In the genomic region with DNA sequence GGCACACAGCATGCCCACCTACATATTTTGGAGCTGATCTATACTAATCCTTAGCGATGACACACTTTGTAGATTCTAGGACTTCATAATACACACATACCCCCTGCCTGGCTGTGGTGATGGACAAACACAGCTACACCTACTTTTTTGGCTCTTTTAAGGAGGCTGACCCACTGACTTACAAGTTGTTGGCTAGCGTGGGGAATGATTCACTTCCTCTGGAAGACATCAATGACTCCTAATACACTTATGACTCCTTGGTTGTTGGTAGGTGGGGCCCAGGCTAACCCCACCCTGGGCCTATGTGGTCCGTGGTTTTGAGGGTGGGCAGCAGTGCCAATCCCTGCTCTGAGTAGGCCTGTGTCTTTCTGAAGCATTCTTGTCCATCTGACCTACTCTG, we compare ENCODE assay signal across 13 cellular contexts.
DNase-seq lines count a peak whose midpoint lies in the region; ATAC-seq, FAIRE-seq and TF ChIP-seq lines count a peak whose summit lies in the region.
"Had no signal": no experiment of that assay in that cellular context is flagged by ENCODE, and none has a peak within 500 bp of the region (broad histone marks: within the 10 kb centered on the region; RNA-seq: fewer than 3 reads in every experiment).

No MANE protein-coding gene starts in this region.

- H3K27me3 ChIP-seq in ACC112 (ENCODE audit: insufficient read depth, low read length), result no peaks in the 10 kb centered on the region
- no peaks in the 10 kb centered on the region for H3K27me3 ChIP-seq in astrocyte (ENCODE audit: insufficient read depth, low read length)

- peaks cover 14% of the 10 kb centered on the region for H3K4me1 Mint-ChIP-seq in astrocyte (ENCODE audit: low read depth, unreplicated experiment)
- H3K4me1 Mint-ChIP-seq: CD8-positive, alpha-beta memory T cell; central memory CD8-positive, alpha-beta T cell had no signal

- POLR2A ChIA-PET in HEK293 (lab: Yijun Ruan, JAX), result no interaction called here

- H3K27ac Mint-ChIP-seq in astrocyte (ENCODE audit: unreplicated experiment), result no peak overlapping the region
- H3K27ac Mint-ChIP-seq: activated CD4-positive, alpha-beta memory T cell treated with anti-CD3 and anti-CD28 coated beads, Interleukin-2, amount 10 ng/mL, durations not matched to agents 7 days and 5 days; CD8-positive, alpha-beta memory T cell had no signal

- H3K9ac ChIP-seq in astrocyte (ENCODE audit: low read length), result peak overlapping the region; percentile 37

- peak overlapping the region; percentile 37; the same call in 1 of the 2 replicates for H3K27ac ChIP-seq in ACC112 (ENCODE audit: low read depth, low read length)
- H3K27ac ChIP-seq in HEK293 (ENCODE audit: extremely low read depth, low read depth, low read length), result no peak overlapping the region
- H3K27ac ChIP-seq in astrocyte (ENCODE audit: low read depth, low read length), result peak overlapping the region; percentile 74

- H2AFZ ChIP-seq in ACC112 (ENCODE audit: low read length, unreplicated experiment) (no peak overlapping the region), astrocyte (ENCODE audit: low read depth, low read length) (no peak overlapping the region)

- peaks cover 4% of the 10 kb centered on the region for H3K9me3 Mint-ChIP-seq in astrocyte (ENCODE audit: unreplicated experiment)
- H3K9me3 Mint-ChIP-seq: activated CD4-positive, alpha-beta memory T cell treated with anti-CD3 and anti-CD28 coated beads, Interleukin-2, amount 10 ng/mL, durations not matched to agents 7 days and 5 days; CD8-positive, alpha-beta memory T cell; central memory CD8-positive, alpha-beta T cell had no signal

- CTCF ChIA-PET in HEK293 (lab: Yijun Ruan, JAX), result interaction anchor here (0.7 to 1.7 kb wide), 3 partner anchors 13 to 899 kb away, joined by 3 to 4 read pairs (median 3); no protein-coding TSS in a partner anchor

- no peaks in the 10 kb centered on the region for H3K36me3 ChIP-seq in ACC112 (ENCODE audit: insufficient read depth, low read length)
- H3K36me3 ChIP-seq in HEK293 (ENCODE audit: control insufficient read depth in 2 of 2, insufficient read depth in 1 of 2, low read length in 2 of 2), result no peaks in the 10 kb centered on the region
- H3K36me3 ChIP-seq in astrocyte (ENCODE audit: insufficient read depth, low read length), result no peaks in the 10 kb centered on the region

- ATAC-seq in HG02885 (IDR thresholded peaks at IDR 0.05; ENCODE audit: poor library complexity, unreplicated experiment) (no peak), HG02678 (IDR thresholded peaks at IDR 0.05; ENCODE audit: unreplicated experiment) (no peak)
- ATAC-seq: Panc1 had no signal

- peaks cover 3% of the 10 kb centered on the region for H3K27me3 Mint-ChIP-seq in astrocyte (ENCODE audit: low read depth, unreplicated experiment)
- H3K27me3 Mint-ChIP-seq: activated CD4-positive, alpha-beta memory T cell treated with anti-CD3 and anti-CD28 coated beads, Interleukin-2, amount 10 ng/mL, durations not matched to agents 7 days and 5 days; central memory CD8-positive, alpha-beta T cell had no signal

- H3K36me3 Mint-ChIP-seq in astrocyte (ENCODE audit: low read depth, unreplicated experiment), result no peaks in the 10 kb centered on the region
- H3K36me3 Mint-ChIP-seq: CD8-positive, alpha-beta memory T cell had no signal

- H3K79me2 ChIP-seq in ACC112 (ENCODE audit: control insufficient read depth, insufficient read depth, low read length, unreplicated experiment) (no peaks in the 10 kb centered on the region), astrocyte (ENCODE audit: insufficient read depth, low read length) (no peaks in the 10 kb centered on the region)

- peak; percentile 73 for FAIRE-seq in astrocyte (lab: Jason Lieb, UNC)

- peak overlapping the region; percentile 62 for H3K4me2 ChIP-seq in astrocyte (ENCODE audit: low read length)

- H3K9me3 ChIP-seq in HEK293 (ENCODE audit: control insufficient read depth, insufficient read depth, low read depth, low read length), result no peaks in the 10 kb centered on the region
- no peaks in the 10 kb centered on the region for H3K9me3 ChIP-seq in astrocyte (ENCODE audit: insufficient read depth, low read depth, low read length)

- no peak overlapping the region for H3K4me3 Mint-ChIP-seq in astrocyte (ENCODE audit: unreplicated experiment)
- H3K4me3 Mint-ChIP-seq: activated CD4-positive, alpha-beta memory T cell treated with anti-CD3 and anti-CD28 coated beads, Interleukin-2, amount 10 ng/mL, durations not matched to agents 7 days and 5 days; CD8-positive, alpha-beta memory T cell; central memory CD8-positive, alpha-beta T cell had no signal

- DNase-seq in astrocyte (ENCODE audit: low read depth), result peak; percentile 98
- peak; percentile 65 for DNase-seq in kidney glomerular epithelial cell (lab: John Stamatoyannopoulos, UW)
- no peak for DNase-seq in occipital lobe (lab: John Stamatoyannopoulos, UW)
- no peak for DNase-seq in activated effector memory CD4-positive, alpha-beta T cell treated with anti-CD3 and anti-CD28 coated beads, Interleukin-2, amount 50 U/mL, for 16 hours
- DNase-seq: activated CD4-positive, alpha-beta memory T cell treated with anti-CD3 and anti-CD28 coated beads, Interleukin-2, amount 10 ng/mL, durations not matched to agents 7 days and 5 days; CD8-positive, alpha-beta memory T cell; NCI-H1092 treated with DMSO at 0.1 percent for 48 hours had no signal

- H3K4me3 ChIP-seq in ACC112 (ENCODE audit: low read depth, low read length) (no peak overlapping the region), HEK293 (ENCODE audit: low read depth, low read length) (no peak overlapping the region), astrocyte (ENCODE audit: insufficient read depth, low read depth, low read length) (no peak overlapping the region)

- H4K20me1 ChIP-seq in astrocyte (ENCODE audit: insufficient read depth, low read length), result no peaks in the 10 kb centered on the region

- H3K4me1 ChIP-seq in ACC112 (ENCODE audit: control insufficient read depth, insufficient read depth, low read length, unreplicated experiment) (peaks cover 18% of the 10 kb centered on the region), HEK293 (ENCODE audit: control insufficient read depth, insufficient read depth, low read length) (peaks cover 13% of the 10 kb centered on the region), astrocyte (ENCODE audit: insufficient read depth, low read length) (peaks cover 19% of the 10 kb centered on the region)

- no peak for TF ChIP-seq CTCF in HEK293 (tag by site-specific recombination; IDR thresholded peaks at IDR 0.05)
- TF ChIP-seq CTCF in astrocyte (IDR thresholded peaks at IDR 0.05; ENCODE audit: insufficient read depth, low read depth, low read length), result no peak

TF ChIP-seq in HEK293, 187 proteins besides CTCF, POLR2A, EP300 and RAD21:
- TF ChIP-seq, protein P1, sequence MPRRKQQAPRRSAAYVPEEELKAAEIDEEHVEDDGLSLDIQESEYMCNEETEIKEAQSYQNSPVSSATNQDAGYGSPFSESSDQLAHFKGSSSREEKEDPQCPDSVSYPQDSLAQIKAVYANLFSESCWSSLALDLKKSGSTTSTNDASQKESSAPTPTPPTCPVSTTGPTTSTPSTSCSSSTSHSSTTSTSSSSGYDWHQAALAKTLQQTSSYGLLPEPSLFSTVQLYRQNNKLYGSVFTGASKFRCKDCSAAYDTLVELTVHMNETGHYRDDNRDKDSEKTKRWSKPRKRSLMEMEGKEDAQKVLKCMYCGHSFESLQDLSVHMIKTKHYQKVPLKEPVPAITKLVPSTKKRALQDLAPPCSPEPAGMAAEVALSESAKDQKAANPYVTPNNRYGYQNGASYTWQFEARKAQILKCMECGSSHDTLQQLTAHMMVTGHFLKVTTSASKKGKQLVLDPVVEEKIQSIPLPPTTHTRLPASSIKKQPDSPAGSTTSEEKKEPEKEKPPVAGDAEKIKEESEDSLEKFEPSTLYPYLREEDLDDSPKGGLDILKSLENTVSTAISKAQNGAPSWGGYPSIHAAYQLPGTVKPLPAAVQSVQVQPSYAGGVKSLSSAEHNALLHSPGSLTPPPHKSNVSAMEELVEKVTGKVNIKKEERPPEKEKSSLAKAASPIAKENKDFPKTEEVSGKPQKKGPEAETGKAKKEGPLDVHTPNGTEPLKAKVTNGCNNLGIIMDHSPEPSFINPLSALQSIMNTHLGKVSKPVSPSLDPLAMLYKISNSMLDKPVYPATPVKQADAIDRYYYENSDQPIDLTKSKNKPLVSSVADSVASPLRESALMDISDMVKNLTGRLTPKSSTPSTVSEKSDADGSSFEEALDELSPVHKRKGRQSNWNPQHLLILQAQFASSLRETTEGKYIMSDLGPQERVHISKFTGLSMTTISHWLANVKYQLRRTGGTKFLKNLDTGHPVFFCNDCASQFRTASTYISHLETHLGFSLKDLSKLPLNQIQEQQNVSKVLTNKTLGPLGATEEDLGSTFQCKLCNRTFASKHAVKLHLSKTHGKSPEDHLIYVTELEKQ (tag by site-specific recombination; IDR thresholded peaks at IDR 0.05; ENCODE audit: borderline replicate concordance), result no peak
- peak; percentile 48 for TF ChIP-seq EGR2 (tag by site-specific recombination; IDR thresholded peaks at IDR 0.05; ENCODE audit: low read depth)
- TF ChIP-seq ZFHX2 (tag by site-specific recombination; conservative IDR thresholded peaks at IDR 0.05), result peak; percentile 47; the same call in 1 of the 2 replicates
- no peak for TF ChIP-seq SCRT1 (tag by site-specific recombination; IDR thresholded peaks at IDR 0.05; ENCODE audit: borderline replicate concordance)

Comparison
In these comparisons a context has a peak if more than half of its experiments do, and no peak if none do; other contexts are left out.
1. DNase-seq: peak in astrocyte (single experiment) and kidney glomerular epithelial cell (single experiment); none in occipital lobe (single experiment) and activated effector memory CD4-positive, alpha-beta T cell treated with anti-CD3 and anti-CD28 coated beads, Interleukin-2, amount 50 U/mL, for 16 hours (single experiment).